Comparison of ENCODE assay signal across 9 cellular contexts in genomic region chr5:163347671-163348070, GRCh38.
A peak's percentile ranks its signal among the peaks of the same experiment; 100 is the strongest.
DNase-seq lines count a peak whose midpoint lies in the region; ATAC-seq and TF ChIP-seq lines count a peak whose summit lies in the region.
"Had no signal": no experiment of that assay in that cellular context is flagged by ENCODE, and none has a peak within 500 bp of the region (broad histone marks: within the 10 kb centered on the region; RNA-seq: fewer than 3 reads in every experiment).

No MANE protein-coding gene starts in this region.

- TF ChIP-seq POLR2A in gastroesophageal sphincter (IDR thresholded peaks at IDR 0.05), result no peak

- H3K4me3 Mint-ChIP-seq in CD8-positive, alpha-beta T cell, result no peak overlapping the region
- H3K4me3 Mint-ChIP-seq in activated T-helper 2 cell treated with anti-CD3 and anti-CD28 coated beads, Interferon-gamma antibody, Interleukin-2, Interleukin-4, amounts not matched to agents 10 μg/mL and 5 μg/mL and 100 μg/mL, durations not matched to agents 14 hours and 24 hours and 36 hours (ENCODE audit: low read depth), result no peak overlapping the region
- H3K4me3 Mint-ChIP-seq in progenitor cell of endocrine pancreas (ENCODE audit: low read depth), result no peak overlapping the region
- H3K4me3 Mint-ChIP-seq: activated naive CD8-positive, alpha-beta T cell treated with anti-CD3 and anti-CD28 coated beads, Interleukin-2, amount 10 ng/mL, durations not matched to agents 7 days and 5 days had no signal

- no peaks in the 10 kb centered on the region for H3K36me3 ChIP-seq in CD8-positive, alpha-beta T cell (ENCODE audit: insufficient read depth, low read length)
- H3K36me3 ChIP-seq in NT2/D1 (ENCODE audit: insufficient read depth, insufficient read length, low read length), result no peaks in the 10 kb centered on the region
- H3K36me3 ChIP-seq in gastroesophageal sphincter, result no peaks in the 10 kb centered on the region

- H3K9ac ChIP-seq in NT2/D1 (ENCODE audit: insufficient read length, low read depth), result no peak overlapping the region

- 0% methylated on average over 2 of the region's 2 CpGs for WGBS in gastroesophageal sphincter (ENCODE audit: low coverage in 1 of 2), 2 donors

- H3K4me1 Mint-ChIP-seq in CD8-positive, alpha-beta T cell (ENCODE audit: low read depth), result no peaks in the 10 kb centered on the region
- no peaks in the 10 kb centered on the region for H3K4me1 Mint-ChIP-seq in activated T-helper 2 cell treated with anti-CD3 and anti-CD28 coated beads, Interferon-gamma antibody, Interleukin-2, Interleukin-4, amounts not matched to agents 10 μg/mL and 5 μg/mL and 100 μg/mL, durations not matched to agents 14 hours and 24 hours and 36 hours (ENCODE audit: low read depth)
- H3K4me1 Mint-ChIP-seq in progenitor cell of endocrine pancreas (ENCODE audit: low read depth), result peaks cover 2% of the 10 kb centered on the region
- H3K4me1 Mint-ChIP-seq: activated naive CD8-positive, alpha-beta T cell treated with anti-CD3 and anti-CD28 coated beads, Interleukin-2, amount 10 ng/mL, durations not matched to agents 7 days and 5 days had no signal

- H3K9me3 ChIP-seq in CD8-positive, alpha-beta T cell (ENCODE audit: low read length), result no peaks in the 10 kb centered on the region
- no peaks in the 10 kb centered on the region for H3K9me3 ChIP-seq in NT2/D1 (ENCODE audit: insufficient read depth, low read length)
- no peaks in the 10 kb centered on the region for H3K9me3 ChIP-seq in gastroesophageal sphincter

- no peaks in the 10 kb centered on the region for H3K36me3 Mint-ChIP-seq in CD8-positive, alpha-beta T cell
- H3K36me3 Mint-ChIP-seq in activated T-helper 2 cell treated with anti-CD3 and anti-CD28 coated beads, Interferon-gamma antibody, Interleukin-2, Interleukin-4, amounts not matched to agents 10 μg/mL and 5 μg/mL and 100 μg/mL, durations not matched to agents 14 hours and 24 hours and 36 hours (ENCODE audit: low read depth), result no peaks in the 10 kb centered on the region
- no peaks in the 10 kb centered on the region for H3K36me3 Mint-ChIP-seq in progenitor cell of endocrine pancreas (ENCODE audit: insufficient read depth)
- H3K36me3 Mint-ChIP-seq: activated naive CD8-positive, alpha-beta T cell treated with anti-CD3 and anti-CD28 coated beads, Interleukin-2, amount 10 ng/mL, durations not matched to agents 7 days and 5 days had no signal

- CTCF ChIA-PET in CD8-positive, alpha-beta T cell (lab: Charles Lee), result interaction anchor here (0.6 to 1.2 kb wide), 5 partner anchors 9 to 107 kb away, joined by 3 to 5 read pairs (median 3); no protein-coding TSS in a partner anchor

- no peaks in the 10 kb centered on the region for H3K9me3 Mint-ChIP-seq in CD8-positive, alpha-beta T cell
- no peaks in the 10 kb centered on the region for H3K9me3 Mint-ChIP-seq in activated T-helper 2 cell treated with anti-CD3 and anti-CD28 coated beads, Interferon-gamma antibody, Interleukin-2, Interleukin-4, amounts not matched to agents 10 μg/mL and 5 μg/mL and 100 μg/mL, durations not matched to agents 14 hours and 24 hours and 36 hours
- peaks cover 3% of the 10 kb centered on the region for H3K9me3 Mint-ChIP-seq in progenitor cell of endocrine pancreas (ENCODE audit: low read depth)
- H3K9me3 Mint-ChIP-seq: activated naive CD8-positive, alpha-beta T cell treated with anti-CD3 and anti-CD28 coated beads, Interleukin-2, amount 10 ng/mL, durations not matched to agents 7 days and 5 days had no signal

- no peak for TF ChIP-seq EP300 in gastroesophageal sphincter (IDR thresholded peaks at IDR 0.05)

- TF ChIP-seq CTCF in CD8-positive, alpha-beta T cell (IDR thresholded peaks at IDR 0.05), result peak; percentile 69
- TF ChIP-seq CTCF in gastroesophageal sphincter (IDR thresholded peaks at IDR 0.05) (peak; percentile 59 to 74 (median 64)), progenitor cell of endocrine pancreas (IDR thresholded peaks at IDR 0.05; ENCODE audit: unreplicated experiment) (peak; percentile 92)

- no peak for ATAC-seq in CD8-positive, alpha-beta T cell
- ATAC-seq in GM18868 (IDR thresholded peaks at IDR 0.05; ENCODE audit: unreplicated experiment) (peak; percentile 70), HG03175 (IDR thresholded peaks at IDR 0.05; ENCODE audit: unreplicated experiment) (peak; percentile 72), gastroesophageal sphincter (no peak), HG03571 (IDR thresholded peaks at IDR 0.05; ENCODE audit: unreplicated experiment) (no peak)

- no peak overlapping the region for H3K27ac Mint-ChIP-seq in CD8-positive, alpha-beta T cell
- H3K27ac Mint-ChIP-seq in activated T-helper 2 cell treated with anti-CD3 and anti-CD28 coated beads, Interferon-gamma antibody, Interleukin-2, Interleukin-4, amounts not matched to agents 10 μg/mL and 5 μg/mL and 100 μg/mL, durations not matched to agents 14 hours and 24 hours and 36 hours, result no peak overlapping the region
- no peak overlapping the region for H3K27ac Mint-ChIP-seq in progenitor cell of endocrine pancreas
- H3K27ac Mint-ChIP-seq: activated naive CD8-positive, alpha-beta T cell treated with anti-CD3 and anti-CD28 coated beads, Interleukin-2, amount 10 ng/mL, durations not matched to agents 7 days and 5 days had no signal

- no peak overlapping the region for H3K27ac ChIP-seq in CD8-positive, alpha-beta T cell (ENCODE audit: low read depth, low read length)
- H3K27ac ChIP-seq in gastroesophageal sphincter, result no peak overlapping the region

- DNase-seq in CD8-positive, alpha-beta T cell, result peak in 4 of 7 experiments; percentile 3 to 37 (median 26)
- peak; percentile 44 for DNase-seq in NT2/D1 (ENCODE audit: low read depth, low spot score)
- DNase-seq in activated T-helper 2 cell treated with anti-CD3 and anti-CD28 coated beads, Interferon-gamma antibody, Interleukin-2, Interleukin-4, amounts not matched to agents 10 μg/mL and 5 μg/mL and 100 μg/mL, durations not matched to agents 14 hours and 24 hours and 36 hours (ENCODE audit: low spot score), result peak; percentile 34
- DNase-seq in progenitor cell of endocrine pancreas (ENCODE audit: low spot score, unreplicated experiment), result peak; percentile 42
- DNase-seq: activated naive CD8-positive, alpha-beta T cell treated with anti-CD3 and anti-CD28 coated beads, Interleukin-2, amount 10 ng/mL, durations not matched to agents 7 days and 5 days had no signal

- intact Hi-C loops in CD8-positive, alpha-beta T cell (cut with DNase I, micrococcal nuclease), result no loop called here
- intact Hi-C loops in activated T-helper 2 cell treated with anti-CD3 and anti-CD28 coated beads, Interferon-gamma antibody, Interleukin-2, Interleukin-4, amounts not matched to agents 10 μg/mL and 5 μg/mL and 100 μg/mL, durations not matched to agents 14 hours and 24 hours and 36 hours (cut with micrococcal nuclease), result loop anchor here (1.0 to 5.0 kb wide), 3 partner anchors 41 to 1803 kb away; no protein-coding TSS in a partner anchor

- H3K27me3 ChIP-seq in CD8-positive, alpha-beta T cell (ENCODE audit: insufficient read depth, low read length), result no peaks in the 10 kb centered on the region
- H3K27me3 ChIP-seq in NT2/D1 (ENCODE audit: insufficient read depth, insufficient read length) (no peaks in the 10 kb centered on the region), gastroesophageal sphincter (peaks cover 14% of the 10 kb centered on the region)

- POLR2A ChIA-PET in CD8-positive, alpha-beta T cell (lab: Charles Lee), result no interaction called here

- no peaks in the 10 kb centered on the region for H3K4me1 ChIP-seq in CD8-positive, alpha-beta T cell (ENCODE audit: insufficient read depth, low read length)
- H3K4me1 ChIP-seq in NT2/D1 (ENCODE audit: insufficient read depth, insufficient read length) (no peaks in the 10 kb centered on the region), gastroesophageal sphincter (no peaks in the 10 kb centered on the region)

- no peak overlapping the region for H3K4me3 ChIP-seq in CD8-positive, alpha-beta T cell (ENCODE audit: low read depth, low read length)
- H3K4me3 ChIP-seq in NT2/D1 (ENCODE audit: insufficient read length, low read depth) (no peak overlapping the region), gastroesophageal sphincter (no peak overlapping the region)

- H3K27me3 Mint-ChIP-seq in CD8-positive, alpha-beta T cell (ENCODE audit: low read depth), result peaks cover 16% of the 10 kb centered on the region
- peaks cover 6% of the 10 kb centered on the region for H3K27me3 Mint-ChIP-seq in activated T-helper 2 cell treated with anti-CD3 and anti-CD28 coated beads, Interferon-gamma antibody, Interleukin-2, Interleukin-4, amounts not matched to agents 10 μg/mL and 5 μg/mL and 100 μg/mL, durations not matched to agents 14 hours and 24 hours and 36 hours (ENCODE audit: low read depth)
- no peaks in the 10 kb centered on the region for H3K27me3 Mint-ChIP-seq in progenitor cell of endocrine pancreas

Comparison
In these comparisons a context has a peak if more than half of its experiments do, and no peak if none do; other contexts are left out.
1. ATAC-seq: peak in GM18868 (single experiment) and HG03175 (single experiment); none in CD8-positive, alpha-beta T cell (single experiment), gastroesophageal sphincter (single experiment) and HG03571 (single experiment).
2. Peak in every context shown above with its lines, with median percentiles within 50 percentile points of each other: DNase-seq and CTCF ChIP-seq.